25 cellular contexts compared by ENCODE assay signal in the genomic region with DNA sequence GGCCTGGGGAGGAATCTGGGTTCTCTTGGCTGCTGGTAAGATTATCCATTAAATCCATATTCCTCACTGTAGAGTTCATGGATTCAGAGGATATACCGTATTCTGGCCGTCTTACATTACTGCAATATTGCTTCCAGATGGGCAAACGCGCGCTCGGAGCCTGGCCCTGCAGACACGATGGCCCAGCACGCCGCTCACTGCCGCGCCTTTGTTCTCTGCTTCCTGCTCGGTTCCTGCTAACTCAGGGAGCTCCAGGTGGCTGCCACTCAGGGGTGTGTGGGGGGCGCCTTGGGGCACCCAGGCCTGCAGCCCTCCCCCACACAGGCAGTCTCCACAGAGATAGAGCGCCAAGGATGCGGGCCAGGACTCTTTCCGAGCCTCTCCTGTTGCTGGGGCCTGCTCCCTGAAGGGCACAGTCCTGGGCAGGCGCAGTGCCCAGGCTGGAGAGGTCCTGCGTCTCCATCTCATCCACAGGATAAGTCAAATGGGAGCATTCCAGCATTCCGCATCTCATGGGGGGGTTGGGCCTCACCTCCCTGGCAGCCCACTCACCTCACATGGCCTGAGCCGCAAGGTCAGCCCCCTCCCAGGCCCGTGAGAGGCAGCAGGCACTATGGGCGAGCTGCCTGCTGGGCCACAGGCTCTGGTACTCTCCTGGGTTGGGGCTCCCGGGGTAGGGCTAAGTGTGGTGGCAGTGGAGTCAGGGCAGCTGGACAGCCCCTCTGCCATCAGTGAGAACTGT. TPM values are rescaled to one million over a fixed set of nuclear protein-coding genes. Genes with fewer than 3 reads are reported as not detected.
A peak's percentile ranks its signal among the peaks of the same experiment; 100 is the strongest.
DNase-seq lines count a peak whose midpoint lies in the region; ATAC-seq, FAIRE-seq and TF ChIP-seq lines count a peak whose summit lies in the region.
"Had no signal": no experiment of that assay in that cellular context is flagged by ENCODE, and none has a peak within 500 bp of the region (broad histone marks: within the 10 kb centered on the region; RNA-seq: fewer than 3 reads in every experiment).

No MANE protein-coding gene starts in this region.

- DNase-seq in Right ventricle myocardium inferior (ENCODE audit: missing footprints) = peak; percentile 26
- DNase-seq in left ventricle myocardium inferior = no peak
- DNase-seq in SK-N-SH = peak; percentile 66
- peak; percentile 68 for DNase-seq in kidney
- peak in 1 of 2 donors; percentile 49 for DNase-seq in uterus
- DNase-seq in AG08395 (ENCODE audit: low spot score) = no peak
- no peak for DNase-seq in WERI-Rb-1
- DNase-seq in mucosa of descending colon = no peak
- DNase-seq: CD4-positive, CD25-positive, alpha-beta regulatory T cell; COR-L47; DMS 273 treated with DMSO at 0.1 percent for 48 hours; DND-41; Kasumi-1; MM.1S; NCI-H1092; NCI-H1436 treated with DMSO at 0.1 percent for 48 hours; NCI-H2081; NCI-H510A treated with DMSO at 0.1 percent for 48 hours; NCI-H82; PC-3; SJCRH30 had no signal

- no peaks in the 10 kb centered on the region for H4K20me1 ChIP-seq in SK-N-SH (ENCODE audit: insufficient read depth)

- 61% methylated on average over 18 of the region's 23 CpGs for WGBS in SK-N-SH (ENCODE audit: low lambda C conversion rate)

- no peak for ATAC-seq in Right ventricle myocardium inferior
- ATAC-seq in mucosa of descending colon = no peak
- ATAC-seq: PC-3 had no signal

- H3K27me3 ChIP-seq in left ventricle myocardium inferior (ENCODE audit: low read depth) (no peaks in the 10 kb centered on the region), SK-N-SH (ENCODE audit: insufficient read depth) (no peaks in the 10 kb centered on the region), uterus (no peaks in the 10 kb centered on the region), WERI-Rb-1 (ENCODE audit: insufficient read depth, low read depth, severe bottlenecking) (no peaks in the 10 kb centered on the region)
- H3K27me3 ChIP-seq: SJCRH30 had no signal

- H3K9me3 ChIP-seq in left ventricle myocardium inferior (replicated peaks) (peaks cover 11% of the 10 kb centered on the region), SK-N-SH (0 out of 2 replicates have a peak, but pooled peaks cover 3% of the 10 kb centered on the region), kidney (ENCODE audit: control insufficient read depth in 1 of 2, low read length in 2 of 2) (no peaks in the 10 kb centered on the region), uterus (no peaks in the 10 kb centered on the region), WERI-Rb-1 (ENCODE audit: severe bottlenecking) (no peaks in the 10 kb centered on the region), mucosa of descending colon (no peaks in the 10 kb centered on the region)

- CTCF ChIA-PET in SK-N-SH (lab: Yijun Ruan, JAX) = interaction anchor here (0.6 to 1.5 kb wide), 4 partner anchors 20 to 181 kb away, joined by 3 to 4 read pairs (median 3); a partner anchor contains a TSS

- H3K9me2 ChIP-seq in SK-N-SH = no peaks in the 10 kb centered on the region

- H3K4me3 ChIP-seq in left ventricle myocardium inferior = no peak overlapping the region
- no peak overlapping the region for H3K4me3 ChIP-seq in SK-N-SH (ENCODE audit: low read depth in 2 of 2, low read length in 1 of 2)
- H3K4me3 ChIP-seq in kidney (ENCODE audit: low read length in 2 of 2) = no peak overlapping the region
- no peak overlapping the region for H3K4me3 ChIP-seq in uterus
- no peak overlapping the region for H3K4me3 ChIP-seq in WERI-Rb-1 (ENCODE audit: low read depth, low read length)
- H3K4me3 ChIP-seq in mucosa of descending colon = no peak overlapping the region
- H3K4me3 ChIP-seq: HAP-1, SJCRH30 had no signal

- intact Hi-C loops in Right ventricle myocardium inferior (cut with DNase I) = no loop called here
- intact Hi-C loops in left ventricle myocardium inferior (cut with micrococcal nuclease) = no loop called here
- intact Hi-C loops in kidney (cut with DNase I) = no loop called here
- intact Hi-C loops in uterus (cut with DNase I; ENCODE audit: low total_unique reads) = no loop called here
- intact Hi-C loops in mucosa of descending colon (cut with DNase I, micrococcal nuclease) = no loop called here

- TF ChIP-seq POLR2A in uterus (IDR thresholded peaks at IDR 0.05) = no peak

- H3F3A ChIP-seq in SK-N-SH (replicated peaks; ENCODE audit: insufficient read depth) = no peaks in the 10 kb centered on the region

- no peak overlapping the region for H3K4me2 ChIP-seq in SK-N-SH

- no peak overlapping the region for H3K27ac ChIP-seq in left ventricle myocardium inferior (replicated peaks)
- H3K27ac ChIP-seq in SK-N-SH (ENCODE audit: low read depth in 2 of 2, low read length in 1 of 2) = peak overlapping the region in 1 of 2 experiments; percentile 76; a peak in 2 of 4 replicates
- H3K27ac ChIP-seq in kidney (ENCODE audit: low read depth in 2 of 2, low read length in 2 of 2) = no peak overlapping the region
- H3K27ac ChIP-seq in uterus = peak overlapping the region; percentile 81 to 93
- H3K27ac ChIP-seq in WERI-Rb-1 = no peak overlapping the region
- H3K27ac ChIP-seq: 22Rv1, HL-60, RWPE1, SJCRH30 had no signal

- TF ChIP-seq EP300 in SK-N-SH (IDR thresholded peaks at IDR 0.05; ENCODE audit: borderline replicate concordance in 1 of 2, low read depth in 1 of 2, low read length in 1 of 2) = peak in 1 of 2 experiments; percentile 9; a peak in 1 of 4 replicates

- H3K36me3 ChIP-seq in left ventricle myocardium inferior (no peaks in the 10 kb centered on the region), SK-N-SH (replicated peaks in 1 of 2; ENCODE audit: control insufficient read depth in 1 of 2, insufficient read depth in 2 of 2, low read length in 1 of 2) (no peaks in the 10 kb centered on the region), kidney (ENCODE audit: control insufficient read depth in 1 of 2, insufficient read depth in 2 of 2, low read length in 2 of 2) (no peaks in the 10 kb centered on the region), uterus (no peaks in the 10 kb centered on the region), WERI-Rb-1 (no peaks in the 10 kb centered on the region), mucosa of descending colon (ENCODE audit: low read depth) (no peaks in the 10 kb centered on the region)
- H3K36me3 ChIP-seq: HAP-1, SJCRH30 had no signal

- no peak overlapping the region for H2AFZ ChIP-seq in SK-N-SH (ENCODE audit: low read depth)

- no peak overlapping the region for H3K9ac ChIP-seq in SK-N-SH
- H3K9ac ChIP-seq in kidney (ENCODE audit: low read length in 2 of 2) = no peak overlapping the region

- FAIRE-seq in kidney (lab: Jason Lieb, UNC) = no peak

- H3K4me1 ChIP-seq in left ventricle myocardium inferior = peaks cover 12% of the 10 kb centered on the region
- H3K4me1 ChIP-seq in SK-N-SH (ENCODE audit: control insufficient read depth in 1 of 2, insufficient read depth in 2 of 2, low read depth in 1 of 2, low read length in 1 of 2) = peaks cover 0 to 75% of the 10 kb centered on the region in 2 experiments; a peak in 1 of 4 replicates
- peaks cover 0 to 2% of the 10 kb centered on the region in 2 donors for H3K4me1 ChIP-seq in kidney (ENCODE audit: control insufficient read depth in 1 of 2, insufficient read depth in 1 of 2, low read depth in 1 of 2, low read length in 2 of 2)
- peaks cover 7 to 24% of the 10 kb centered on the region in 2 donors for H3K4me1 ChIP-seq in uterus
- no peaks in the 10 kb centered on the region for H3K4me1 ChIP-seq in mucosa of descending colon (ENCODE audit: low read depth)
- H3K4me1 ChIP-seq: HAP-1 had no signal

- no peak for TF ChIP-seq CTCF in left ventricle myocardium inferior (IDR thresholded peaks at IDR 0.05; ENCODE audit: borderline replicate concordance)
- no peak for TF ChIP-seq CTCF in SK-N-SH (IDR thresholded peaks at IDR 0.05)
- no peak for TF ChIP-seq CTCF in kidney (IDR thresholded peaks at IDR 0.05; ENCODE audit: borderline replicate concordance, extremely low read depth, insufficient read depth)
- TF ChIP-seq CTCF in uterus (IDR thresholded peaks at IDR 0.05) = no peak
- TF ChIP-seq CTCF in WERI-Rb-1 (IDR thresholded peaks at IDR 0.05; ENCODE audit: low read depth, low read length) = no peak
- no peak for TF ChIP-seq CTCF in mucosa of descending colon (IDR thresholded peaks at IDR 0.05)

- H3K79me2 ChIP-seq in SK-N-SH (ENCODE audit: insufficient read depth) = no peaks in the 10 kb centered on the region

- no peak for TF ChIP-seq RAD21 in SK-N-SH (IDR thresholded peaks at IDR 0.05; ENCODE audit: low read length)

- POLR2A ChIA-PET in SK-N-SH (lab: Yijun Ruan, JAX) = no interaction called here

TF ChIP-seq in SK-N-SH, 30 proteins besides CTCF, POLR2A, EP300 and RAD21 (continues in another document):
- no peak for TF ChIP-seq MEF2A (IDR thresholded peaks at IDR 0.05; ENCODE audit: borderline replicate concordance, low read depth)
- TF ChIP-seq ELF1 (IDR thresholded peaks at IDR 0.05) = no peak
- no peak for TF ChIP-seq JUND (IDR thresholded peaks at IDR 0.05)
- no peak for TF ChIP-seq GATA2 (CRISPR knock-in tag; IDR thresholded peaks at IDR 0.05)
- no peak for TF ChIP-seq FOSL2 (IDR thresholded peaks at IDR 0.05; ENCODE audit: borderline replicate concordance, low read depth)
- no peak for TF ChIP-seq RFX5 (IDR thresholded peaks at IDR 0.05; ENCODE audit: low read length)
- no peak for TF ChIP-seq FOXM1 (IDR thresholded peaks at IDR 0.05; ENCODE audit: low read depth)
- TF ChIP-seq, protein P1, sequence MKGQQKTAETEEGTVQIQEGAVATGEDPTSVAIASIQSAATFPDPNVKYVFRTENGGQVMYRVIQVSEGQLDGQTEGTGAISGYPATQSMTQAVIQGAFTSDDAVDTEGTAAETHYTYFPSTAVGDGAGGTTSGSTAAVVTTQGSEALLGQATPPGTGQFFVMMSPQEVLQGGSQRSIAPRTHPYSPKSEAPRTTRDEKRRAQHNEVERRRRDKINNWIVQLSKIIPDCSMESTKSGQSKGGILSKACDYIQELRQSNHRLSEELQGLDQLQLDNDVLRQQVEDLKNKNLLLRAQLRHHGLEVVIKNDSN (IDR thresholded peaks at IDR 0.05; ENCODE audit: borderline replicate concordance, low read depth) = no peak
- TF ChIP-seq, protein P2, sequence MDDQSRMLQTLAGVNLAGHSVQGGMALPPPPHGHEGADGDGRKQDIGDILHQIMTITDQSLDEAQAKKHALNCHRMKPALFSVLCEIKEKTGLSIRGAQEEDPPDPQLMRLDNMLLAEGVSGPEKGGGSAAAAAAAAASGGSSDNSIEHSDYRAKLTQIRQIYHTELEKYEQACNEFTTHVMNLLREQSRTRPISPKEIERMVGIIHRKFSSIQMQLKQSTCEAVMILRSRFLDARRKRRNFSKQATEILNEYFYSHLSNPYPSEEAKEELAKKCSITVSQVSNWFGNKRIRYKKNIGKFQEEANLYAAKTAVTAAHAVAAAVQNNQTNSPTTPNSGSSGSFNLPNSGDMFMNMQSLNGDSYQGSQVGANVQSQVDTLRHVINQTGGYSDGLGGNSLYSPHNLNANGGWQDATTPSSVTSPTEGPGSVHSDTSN (IDR thresholded peaks at IDR 0.05) = no peak

RNA-seq across cellular contexts. Expression of a gene that starts 14.1 kb away (rescaled TPM):
- total RNA-seq in Right ventricle myocardium inferior = 0.32 TPM
- 0.33 TPM for total RNA-seq in left ventricle myocardium inferior
- 0.03 and 0.05 TPM in 2 replicates for polyA plus RNA-seq in SK-N-SH (2012; rRNA removed)
- polyA plus RNA-seq in SK-N-SH (2012; cell fraction: cytosol; rRNA removed) = under 0.01 TPM in 2 replicates
- polyA plus RNA-seq in SK-N-SH (2012; cell fraction: nucleus; rRNA removed) = 0.23 and 0.37 TPM in 2 replicates
- 4.4 TPM for total RNA-seq in kidney
- 0.22 TPM for polyA plus RNA-seq in kidney (ENCODE audit: insufficient read depth, low read depth, low replicate concordance)
- total RNA-seq in uterus = 10 to 100 TPM in 2 of 4 donors, 1 to 10 TPM in 2; 2.6 to 19.4 (median 10.9) TPM
- total RNA-seq in mucosa of descending colon = 1 to 10 TPM; 1.5 to 1.7 (median 1.7) TPM

Comparison
In these comparisons a context has a peak if more than half of its experiments do, and no peak if none do; other contexts are left out.
1. DNase-seq: peak in Right ventricle myocardium inferior (single experiment), SK-N-SH (single experiment) and kidney (single experiment); none in left ventricle myocardium inferior (single experiment), AG08395 (single experiment), WERI-Rb-1 (single experiment) and mucosa of descending colon (0 of 3).
2. H3K27ac ChIP-seq: peak in uterus (2 of 2); none in left ventricle myocardium inferior (single experiment), kidney (0 of 2) and WERI-Rb-1 (single experiment).